Comparison of ENCODE assay signal across 9 cellular contexts in genomic region chr17:49556183-49556943, GRCh38. TPM values are rescaled to one million over a fixed set of nuclear protein-coding genes. Genes with fewer than 3 reads are reported as not detected.
A peak's percentile ranks its signal among the peaks of the same experiment; 100 is the strongest.
DNase-seq lines count a peak whose midpoint lies in the region; ATAC-seq and TF ChIP-seq lines count a peak whose summit lies in the region.
"Had no signal": no experiment of that assay in that cellular context is flagged by ENCODE, and none has a peak within 500 bp of the region (broad histone marks: within the 10 kb centered on the region; RNA-seq: fewer than 3 reads in every experiment).

No MANE protein-coding gene starts in this region.

- H3K9ac ChIP-seq in HUES48 (ENCODE audit: low read depth, low read length) (no peak overlapping the region; the same call in 1 of the 2 replicates), NT2/D1 (ENCODE audit: insufficient read length, low read depth) (peak overlapping the region; percentile 16), endodermal cell (ENCODE audit: extremely low read depth, low read length, poor library complexity, severe bottlenecking) (no peak overlapping the region), mucosa of stomach (ENCODE audit: low read length) (peak overlapping the region; percentile 29)

- H3K4me1 Mint-ChIP-seq in endodermal cell: no peaks in the 10 kb centered on the region

- ATAC-seq in GM21529 (IDR thresholded peaks at IDR 0.05; ENCODE audit: unreplicated experiment): no peak

- H3K4me3 Mint-ChIP-seq in endodermal cell: no peak overlapping the region
- H3K4me3 Mint-ChIP-seq: activated naive CD4-positive, alpha-beta T cell treated with anti-CD3 and anti-CD28 coated beads, Interleukin-2, amount 50 U/mL, for 24 hours had no signal

- H3K27me3 Mint-ChIP-seq in endodermal cell (ENCODE audit: insufficient read depth): peaks cover 20% of the 10 kb centered on the region

- H3K27me3 ChIP-seq in HUES48 (ENCODE audit: control insufficient read depth, insufficient read depth, low read length) (0 out of 2 replicates have a peak, but pooled peaks cover 8% of the 10 kb centered on the region), NT2/D1 (ENCODE audit: insufficient read depth, insufficient read length) (peaks cover 23% of the 10 kb centered on the region), endodermal cell (ENCODE audit: control insufficient read depth, insufficient read depth, low read length, poor library complexity, severe bottlenecking) (peaks cover 19% of the 10 kb centered on the region), mucosa of stomach (ENCODE audit: control insufficient read depth, insufficient read depth, low read length) (peaks cover 14% of the 10 kb centered on the region)

- H3K36me3 Mint-ChIP-seq in endodermal cell (ENCODE audit: low read depth): no peaks in the 10 kb centered on the region
- H3K36me3 Mint-ChIP-seq: activated naive CD4-positive, alpha-beta T cell treated with anti-CD3 and anti-CD28 coated beads, Interleukin-2, amount 50 U/mL, for 24 hours had no signal

- 23 to 27% methylated on average over 26 to 33 of the region's 33 CpGs for WGBS in endodermal cell (ENCODE audit: insufficient coverage in 1 of 2, insufficient read length in 1 of 2), 2 experiments

- H3K9me3 Mint-ChIP-seq in endodermal cell: no peaks in the 10 kb centered on the region
- H3K9me3 Mint-ChIP-seq: activated naive CD4-positive, alpha-beta T cell treated with anti-CD3 and anti-CD28 coated beads, Interleukin-2, amount 50 U/mL, for 24 hours had no signal

- H3K27ac ChIP-seq in HUES48 (ENCODE audit: low read depth, low read length) (no peak overlapping the region), endodermal cell (ENCODE audit: low read depth, low read length) (no peak overlapping the region)

- H3K4me1 ChIP-seq in HUES48 (ENCODE audit: control insufficient read depth, insufficient read depth, low read length) (peaks cover 4% of the 10 kb centered on the region), NT2/D1 (ENCODE audit: insufficient read depth, insufficient read length) (peaks cover 2% of the 10 kb centered on the region), endodermal cell (ENCODE audit: control insufficient read depth, insufficient read depth, low read length) (no peaks in the 10 kb centered on the region), mucosa of stomach (ENCODE audit: control insufficient read depth, insufficient read depth, low read length) (peaks cover 20% of the 10 kb centered on the region)

- H3K36me3 ChIP-seq in HUES48 (ENCODE audit: control insufficient read depth, insufficient read depth, low read length) (no peaks in the 10 kb centered on the region), NT2/D1 (ENCODE audit: insufficient read depth, insufficient read length, low read length) (no peaks in the 10 kb centered on the region), endodermal cell (ENCODE audit: control insufficient read depth, insufficient read depth, low read length) (no peaks in the 10 kb centered on the region), mucosa of stomach (ENCODE audit: control insufficient read depth, insufficient read depth, low read length) (no peaks in the 10 kb centered on the region)

- no peaks in the 10 kb centered on the region for H3K9me3 ChIP-seq in HUES48 (ENCODE audit: control insufficient read depth, insufficient read depth, low read length)
- H3K9me3 ChIP-seq in NT2/D1 (ENCODE audit: insufficient read depth, low read length): no peaks in the 10 kb centered on the region
- H3K9me3 ChIP-seq in endodermal cell (ENCODE audit: control insufficient read depth, low read length): no peaks in the 10 kb centered on the region
- no peaks in the 10 kb centered on the region for H3K9me3 ChIP-seq in mucosa of stomach (ENCODE audit: control insufficient read depth, low read length)

- peak; percentile 99 for TF ChIP-seq CTCF in endodermal cell (conservative IDR thresholded peaks at IDR 0.05)

- H3K27ac Mint-ChIP-seq in endodermal cell: no peak overlapping the region

- H3K4me3 ChIP-seq in HUES48 (ENCODE audit: low read depth, low read length): peak overlapping the region; percentile 30; the same call in 1 of the 2 replicates
- no peak overlapping the region for H3K4me3 ChIP-seq in NT2/D1 (ENCODE audit: insufficient read length, low read depth)
- H3K4me3 ChIP-seq in endodermal cell (ENCODE audit: low read length): no peak overlapping the region
- no peak overlapping the region for H3K4me3 ChIP-seq in mucosa of stomach (ENCODE audit: low read length)

- DNase-seq in DMS 273 treated with DMSO at 0.1 percent for 48 hours (lab: John Stamatoyannopoulos, UW): peak; percentile 55
- DNase-seq in NT2/D1 (ENCODE audit: low read depth, low spot score): peak; percentile 58
- peak; percentile 49 to 59 for DNase-seq in activated CD8-positive, alpha-beta memory T cell treated with anti-CD3 and anti-CD28 coated beads for 4 hours (ENCODE audit: low read depth in 2 of 2)
- peak; percentile 99 for DNase-seq in endodermal cell
- peak; percentile 94 for DNase-seq in stimulated activated CD8-positive, alpha-beta memory T cell treated with anti-CD3 and anti-CD28 coated beads, Interleukin-4, amount 100 ng/mL, for 48 hours

RNA-seq across cellular contexts. Expression of gene NXPH3, which starts 19.3 kb away (rescaled TPM):
- total RNA-seq in endodermal cell: 1 to 10 TPM; 3.0 to 5.9 TPM
- 1.4 TPM for polyA plus RNA-seq in endodermal cell (2013, experiment 1 of 2)
- 1.7 TPM for polyA plus RNA-seq in endodermal cell (2013, experiment 2 of 2)

Comparison
In these comparisons a context has a peak if more than half of its experiments do, and no peak if none do; other contexts are left out.
1. H3K9ac ChIP-seq: peak in NT2/D1 (single experiment) and mucosa of stomach (single experiment); none in HUES48 (single experiment) and endodermal cell (single experiment).
2. Peak in every context shown above with its lines, with median percentiles within 50 percentile points of each other: DNase-seq.